In genomic region chr5:135208555-135209494, GRCh38 we compare ENCODE assay signal across 8 cellular contexts.
A peak's percentile ranks its signal among the peaks of the same experiment; 100 is the strongest.
DNase-seq lines count a peak whose midpoint lies in the region; ATAC-seq and TF ChIP-seq lines count a peak whose summit lies in the region.

No MANE protein-coding gene starts in this region.

- H3K27me3 ChIP-seq in PC-9 (ENCODE audit: insufficient read depth, low read depth) (no peaks in the 10 kb centered on the region), fibroblast of lung (ENCODE audit: control insufficient read depth, insufficient read depth, low read length) (no peaks in the 10 kb centered on the region)
- H3K27me3 ChIP-seq in CD8-positive, alpha-beta memory T cell (ENCODE audit: insufficient read depth, low read length, poor library complexity, severe bottlenecking), result no peaks in the 10 kb centered on the region

- H3K79me2 ChIP-seq in PC-9 (ENCODE audit: low read depth) (no peaks in the 10 kb centered on the region), fibroblast of lung (ENCODE audit: control insufficient read depth, insufficient read depth, low read length) (no peaks in the 10 kb centered on the region), OCI-LY7 (ENCODE audit: insufficient read depth, low read depth, low read length) (no peaks in the 10 kb centered on the region)

- no peak overlapping the region for H3K4me3 Mint-ChIP-seq in activated T-cell treated with anti-CD3 and anti-CD28 coated beads, Interleukin-2, amount 50 U/mL, for 72 hours
- no peak overlapping the region for H3K4me3 Mint-ChIP-seq in CD8-positive, alpha-beta memory T cell

- peaks cover 12% of the 10 kb centered on the region; the same call in 1 of the 2 replicates for H3F3A ChIP-seq in PC-9 (ENCODE audit: insufficient read depth, low read depth)

- H3K27ac ChIP-seq in PC-9 (peak overlapping the region; percentile 14; the same call in 1 of the 2 replicates), fibroblast of lung (ENCODE audit: insufficient read depth, low read length) (peak overlapping the region; percentile 82), OCI-LY7 (ENCODE audit: low read depth, low read length, poor library complexity, severe bottlenecking) (no peak overlapping the region)
- H3K27ac ChIP-seq in CD8-positive, alpha-beta memory T cell (ENCODE audit: low read depth, low read length), result no peak overlapping the region

- peak; percentile 73 for DNase-seq in GOT3 (lab: John Stamatoyannopoulos, UW)
- peak; percentile 59 to 77 for DNase-seq in PC-9
- peak; percentile 97 to 98 for DNase-seq in fibroblast of lung (ENCODE audit: low read depth in 2 of 2)
- DNase-seq in sciatic nerve (ENCODE audit: low spot score), result no peak
- no peak for DNase-seq in OCI-LY7 (ENCODE audit: low spot score)
- DNase-seq in activated T-cell treated with anti-CD3 and anti-CD28 coated beads, Interleukin-2, amount 50 U/mL, for 72 hours, result no peak
- no peak for DNase-seq in CD8-positive, alpha-beta memory T cell

- H2AFZ ChIP-seq in PC-9, result no peak overlapping the region
- H2AFZ ChIP-seq in fibroblast of lung (ENCODE audit: low read length), result peak overlapping the region; percentile 18
- no peak overlapping the region for H2AFZ ChIP-seq in OCI-LY7 (ENCODE audit: low read length)

- peaks cover 19% of the 10 kb centered on the region for H3K27me3 Mint-ChIP-seq in activated T-cell treated with anti-CD3 and anti-CD28 coated beads, Interleukin-2, amount 50 U/mL, for 72 hours (ENCODE audit: low read depth)
- H3K27me3 Mint-ChIP-seq in CD8-positive, alpha-beta memory T cell, result peaks cover 14 to 38% of the 10 kb centered on the region in 2 donors

- intact Hi-C loops in PC-9 (cut with micrococcal nuclease; ENCODE audit: unreplicated experiment) (loop anchor here (2.0 to 10.0 kb wide), 2 partner anchors 124 to 354 kb away; no protein-coding TSS in a partner anchor), sciatic nerve (cut with DNase I) (no loop called here), OCI-LY7 (cut with micrococcal nuclease; ENCODE audit: unreplicated experiment) (no loop called here)

- peaks cover 10% of the 10 kb centered on the region for H3K4me1 Mint-ChIP-seq in activated T-cell treated with anti-CD3 and anti-CD28 coated beads, Interleukin-2, amount 50 U/mL, for 72 hours (ENCODE audit: low read depth)
- no peaks in the 10 kb centered on the region for H3K4me1 Mint-ChIP-seq in CD8-positive, alpha-beta memory T cell

- H3K4me1 ChIP-seq in PC-9 (replicated peaks; ENCODE audit: insufficient read depth) (peaks cover 23% of the 10 kb centered on the region), fibroblast of lung (ENCODE audit: control insufficient read depth, extremely low read depth, insufficient read depth, low read length) (peaks cover 27% of the 10 kb centered on the region), OCI-LY7 (ENCODE audit: insufficient read depth, low read length, poor library complexity, severe bottlenecking) (no peaks in the 10 kb centered on the region)
- no peaks in the 10 kb centered on the region for H3K4me1 ChIP-seq in CD8-positive, alpha-beta memory T cell (ENCODE audit: insufficient read depth, low read length)

- H3K27ac Mint-ChIP-seq in activated T-cell treated with anti-CD3 and anti-CD28 coated beads, Interleukin-2, amount 50 U/mL, for 72 hours, result no peak overlapping the region
- H3K27ac Mint-ChIP-seq in CD8-positive, alpha-beta memory T cell, result no peak overlapping the region

- H3K4me2 ChIP-seq in PC-9, result peak overlapping the region; percentile 24
- peak overlapping the region; percentile 51 for H3K4me2 ChIP-seq in fibroblast of lung (ENCODE audit: extremely low read depth, insufficient read depth, low read length)
- H3K4me2 ChIP-seq in OCI-LY7 (ENCODE audit: low read length), result no peak overlapping the region

- H4K20me1 ChIP-seq in PC-9 (ENCODE audit: insufficient read depth) (0 out of 2 replicates have a peak, but pooled peaks cover 2% of the 10 kb centered on the region), fibroblast of lung (ENCODE audit: control insufficient read depth, extremely low read depth, insufficient read depth, low read length) (no peaks in the 10 kb centered on the region), OCI-LY7 (ENCODE audit: insufficient read depth, low read length) (no peaks in the 10 kb centered on the region)

- no peak overlapping the region for H3K4me3 ChIP-seq in PC-9
- H3K4me3 ChIP-seq in fibroblast of lung (replicated peaks in 1 of 4; ENCODE audit: control extremely low read depth in 1 of 4, insufficient read depth in 1 of 4, low read depth in 3 of 4, low read length in 4 of 4), result no peak overlapping the region
- no peak overlapping the region for H3K4me3 ChIP-seq in OCI-LY7 (ENCODE audit: low read depth, low read length, poor library complexity, severe bottlenecking)
- no peak overlapping the region for H3K4me3 ChIP-seq in CD8-positive, alpha-beta memory T cell (ENCODE audit: low read length)

- no peaks in the 10 kb centered on the region for H3K36me3 ChIP-seq in PC-9 (ENCODE audit: low read depth)
- no peaks in the 10 kb centered on the region for H3K36me3 ChIP-seq in fibroblast of lung (ENCODE audit: control insufficient read depth, insufficient read depth, low read length)
- H3K36me3 ChIP-seq in OCI-LY7 (ENCODE audit: insufficient read depth, low read length), result no peaks in the 10 kb centered on the region
- H3K36me3 ChIP-seq in CD8-positive, alpha-beta memory T cell (ENCODE audit: insufficient read depth, low read length), result no peaks in the 10 kb centered on the region

- peaks cover 3 to 4% of the 10 kb centered on the region in 2 donors for H3K36me3 Mint-ChIP-seq in activated T-cell treated with anti-CD3 and anti-CD28 coated beads, Interleukin-2, amount 50 U/mL, for 72 hours (ENCODE audit: insufficient read depth in 2 of 2)
- H3K36me3 Mint-ChIP-seq in CD8-positive, alpha-beta memory T cell, result no peaks in the 10 kb centered on the region

- no peaks in the 10 kb centered on the region for H3K9me2 ChIP-seq in PC-9 (ENCODE audit: insufficient read depth)
- H3K9me2 ChIP-seq in OCI-LY7 (ENCODE audit: insufficient read depth, low read length), result no peaks in the 10 kb centered on the region

- POLR2A ChIA-PET in PC-9 (lab: Charles Lee; ENCODE audit: unreplicated experiment) (no interaction called here), OCI-LY7 (lab: Charles Lee) (interaction anchor here (0.6 kb wide), 1 partner anchor 444 kb away, joined by 7 read pairs; no protein-coding TSS in a partner anchor)
- POLR2A ChIA-PET in CD8-positive, alpha-beta memory T cell (lab: Charles Lee), result no interaction called here

- ATAC-seq in sciatic nerve (peak; percentile 38), GM21390 (IDR thresholded peaks at IDR 0.05; ENCODE audit: unreplicated experiment) (no peak)
- no peak for ATAC-seq in activated T-cell treated with anti-CD3 and anti-CD28 coated beads, Interleukin-2, amount 50 U/mL, for 72 hours (replicated peaks in 1 of 2)

- H3K9me3 Mint-ChIP-seq in activated T-cell treated with anti-CD3 and anti-CD28 coated beads, Interleukin-2, amount 50 U/mL, for 72 hours, result peaks cover 2 to 3% of the 10 kb centered on the region in 2 donors
- peaks cover 4 to 5% (median 4%) of the 10 kb centered on the region in 5 donors for H3K9me3 Mint-ChIP-seq in CD8-positive, alpha-beta memory T cell

- H3K9ac ChIP-seq in fibroblast of lung (ENCODE audit: insufficient read depth, low read length), result no peak overlapping the region

- TF ChIP-seq CTCF in PC-9 (conservative IDR thresholded peaks at IDR 0.05), result no peak; the same call in 1 of the 2 replicates
- peak in 1 of 2 donors; percentile 36 for TF ChIP-seq CTCF in fibroblast of lung (conservative IDR thresholded peaks at IDR 0.05 in 1 of 2, IDR thresholded peaks at IDR 0.05 in 1 of 2; ENCODE audit: low read depth in 1 of 2, low read length in 2 of 2)
- TF ChIP-seq CTCF in OCI-LY7 (conservative IDR thresholded peaks at IDR 0.05; ENCODE audit: low read length), result no peak

- H3K9me3 ChIP-seq in PC-9 (ENCODE audit: insufficient read depth, low read depth) (no peaks in the 10 kb centered on the region), fibroblast of lung (ENCODE audit: control insufficient read depth, insufficient read depth, low read depth, low read length) (no peaks in the 10 kb centered on the region), OCI-LY7 (ENCODE audit: low read length) (no peaks in the 10 kb centered on the region)
- no peaks in the 10 kb centered on the region for H3K9me3 ChIP-seq in CD8-positive, alpha-beta memory T cell (ENCODE audit: low read length)

- CTCF ChIA-PET in PC-9 (lab: Charles Lee), result interaction anchor here (0.6 kb wide), 1 partner anchor 304 kb away, joined by 6 read pairs; no protein-coding TSS in a partner anchor
- CTCF ChIA-PET in OCI-LY7 (lab: Charles Lee; ENCODE audit: unreplicated experiment), result interaction anchor here (1.4 kb wide), 1 partner anchor 10 kb away, joined by 3 read pairs; no protein-coding TSS in a partner anchor
- CTCF ChIA-PET in CD8-positive, alpha-beta memory T cell (lab: Charles Lee), result no interaction called here

- BruUV-seq in PC-9 (replicated peaks; lab: Mats Ljungman, UMichigan), result no TSS peak
- BruUV-seq in OCI-LY7 (replicated peaks; lab: Mats Ljungman, UMichigan), result no TSS peak

Comparison
In these comparisons a context has a peak if more than half of its experiments do, and no peak if none do; other contexts are left out.
1. DNase-seq: peak in GOT3 (single experiment), PC-9 (2 of 2) and fibroblast of lung (2 of 2); none in sciatic nerve (single experiment), OCI-LY7 (single experiment), activated T-cell treated with anti-CD3 and anti-CD28 coated beads, Interleukin-2, amount 50 U/mL, for 72 hours (0 of 2) and CD8-positive, alpha-beta memory T cell (0 of 5).
2. H3K27ac ChIP-seq: peak in PC-9 (single experiment) and fibroblast of lung (single experiment); none in OCI-LY7 (single experiment) and CD8-positive, alpha-beta memory T cell (single experiment).